In genomic region chr1:109282952-109283747, GRCh38 we compare ENCODE assay signal across 8 cellular contexts. TPM values are rescaled to one million over a fixed set of nuclear protein-coding genes. Genes with fewer than 3 reads are reported as not detected.
DNase-seq lines count a peak whose midpoint lies in the region; ATAC-seq and TF ChIP-seq lines count a peak whose summit lies in the region.

PSRC1 (minus strand) TSS chr1:109283145.

- 0% methylated on average over 31 of the region's 56 CpGs for WGBS in esophagus muscularis mucosa

- no peaks in the 10 kb centered on the region for H4K20me1 ChIP-seq in KMS-11 (ENCODE audit: insufficient read depth)

- H3K27ac ChIP-seq in KMS-11 (peak within 1 kb of the TSS; percentile 70), Panc1 (ENCODE audit: low read length) (peak within 1 kb of the TSS; percentile 98), esophagus muscularis mucosa (replicated peaks in 1 of 4) (peak within 1 kb of the TSS; percentile 81 to 91 (median 88))

- H3K27me3 ChIP-seq in KMS-11 (ENCODE audit: insufficient read depth, low read depth) (no peaks in the 10 kb centered on the region), Panc1 (ENCODE audit: control insufficient read depth, insufficient read depth, low read length) (no peaks in the 10 kb centered on the region), esophagus muscularis mucosa (no peaks in the 10 kb centered on the region)

- TF ChIP-seq EP300 in esophagus muscularis mucosa (IDR thresholded peaks at IDR 0.05), result no peak

- in situ Hi-C loops in Panc1 (cut with HindIII; ENCODE audit: low pct_unique_long_range_greater_than_20kb, low sequenced_read_pairs), result no loop called here

- ATAC-seq in GM21723 (IDR thresholded peaks at IDR 0.05; ENCODE audit: unreplicated experiment) (peak; percentile 97), Panc1 (peak; percentile 98)

- TF ChIP-seq CTCF in KMS-11 (conservative IDR thresholded peaks at IDR 0.05; ENCODE audit: low read depth, low read length) (peak; percentile 72), Panc1 (IDR thresholded peaks at IDR 0.05) (peak; percentile 38), esophagus muscularis mucosa (IDR thresholded peaks at IDR 0.05) (peak; percentile 45 to 66 (median 53))

- BruUV-seq in Panc1 (replicated peaks; lab: Mats Ljungman, UMichigan), result TSS peak; percentile 97

- CTCF ChIA-PET in Panc1 (lab: Charles Lee), result interaction anchor here (1.6 kb wide), 1 partner anchor 44 kb away, joined by 5 read pairs; no protein-coding TSS in a partner anchor

- H3K4me3 ChIP-seq in KMS-11 (IDR thresholded peaks at IDR 0.05; ENCODE audit: insufficient read depth, low read depth, low read length) (peak within 1 kb of the TSS; percentile 98), Panc1 (ENCODE audit: low read depth in 2 of 2, low read length in 2 of 2) (peak within 1 kb of the TSS; percentile 73 to 77), esophagus muscularis mucosa (peak within 1 kb of the TSS; percentile 58 to 79 (median 66))

- intact Hi-C loops in Panc1 (cut with micrococcal nuclease; ENCODE audit: unreplicated experiment) (no loop called here), esophagus muscularis mucosa (cut with DNase I) (no loop called here)

- peak; percentile 47 for TF ChIP-seq POLR2A in esophagus muscularis mucosa (IDR thresholded peaks at IDR 0.05; ENCODE audit: low read depth)

- DNase-seq in DMS79 treated with DMSO at 0.1 percent for 48 hours (lab: John Stamatoyannopoulos, UW) (peak; percentile 90), Panc1 (ENCODE audit: low read depth, low spot score) (no peak), esophagus muscularis mucosa (ENCODE audit: extremely low spot score) (peak; percentile 99), myocyte (ENCODE audit: low read depth) (peak; percentile 97)
- DNase-seq in activated T-cell treated with anti-CD3 and anti-CD28 coated beads, Interleukin-2, amount 50 U/mL, for 48 hours, result peak; percentile 94
- DNase-seq in stimulated activated CD8-positive, alpha-beta memory T cell treated with anti-CD3 and anti-CD28 coated beads, Interleukin-7, amount 100 ng/mL, for 48 hours (ENCODE audit: extremely low read depth in 1 of 2, low read depth in 1 of 2), result peak; percentile 73 to 83

- H3K4me2 ChIP-seq in KMS-11, result peak within 1 kb of the TSS; percentile 89

- peaks cover 26% of the 10 kb centered on the region for H3K4me1 ChIP-seq in KMS-11 (ENCODE audit: low read depth, poor library complexity, severe bottlenecking)
- H3K4me1 ChIP-seq in Panc1 (ENCODE audit: control insufficient read depth, insufficient read depth, low read length), result peaks cover 14% of the 10 kb centered on the region
- H3K4me1 ChIP-seq in esophagus muscularis mucosa, result peaks cover 17 to 40% (median 34%) of the 10 kb centered on the region in 4 donors

- H3K36me3 ChIP-seq in KMS-11 (ENCODE audit: insufficient read depth), result no peaks in the 10 kb centered on the region
- peaks cover 3% of the 10 kb centered on the region for H3K36me3 ChIP-seq in Panc1 (ENCODE audit: control insufficient read depth, insufficient read depth, low read length)
- peaks cover 0 to 8% (median 0%) of the 10 kb centered on the region in 4 donors for H3K36me3 ChIP-seq in esophagus muscularis mucosa

- H3K79me2 ChIP-seq in KMS-11 (ENCODE audit: insufficient read depth, low read depth), result no peaks in the 10 kb centered on the region

- H2AFZ ChIP-seq in KMS-11 (ENCODE audit: low read depth), result peak within 1 kb of the TSS; percentile 84

- H3K9me3 ChIP-seq in Panc1 (ENCODE audit: control insufficient read depth, insufficient read depth, low read depth, low read length) (no peaks in the 10 kb centered on the region), esophagus muscularis mucosa (no peaks in the 10 kb centered on the region)

- POLR2A ChIA-PET in Panc1 (lab: Charles Lee), result interaction anchor here (0.6 kb wide), 1 partner anchor 141 kb away, joined by 3 read pairs; no protein-coding TSS in a partner anchor

- peak within 1 kb of the TSS; percentile 70 for H3K9ac ChIP-seq in KMS-11

RNA-seq across cellular contexts. Expression of gene PSRC1, which starts in this region (rescaled TPM):
- total RNA-seq in Panc1 (2021; ENCODE audit: unreplicated experiment) (40.6 TPM), esophagus muscularis mucosa (10 to 100 TPM in 1 of 4 donors, 1 to 10 TPM in 3; 5.3 to 12.5 (median 6.4) TPM), myocyte (3.6 and 4.0 TPM in 2 replicates)
- 22.9 TPM for polyA plus RNA-seq in Panc1 (2012; ENCODE audit: insufficient read length)
- polyA plus RNA-seq in myocyte (2012), result 2.8 TPM
